ENCODE assay signal across 32 cellular contexts in genomic region chrX:150893936-150894335, GRCh38.
"Had no signal": no experiment of that assay in that cellular context is flagged by ENCODE, and none has a peak within 500 bp of the region (broad histone marks: within the 10 kb centered on the region; RNA-seq: fewer than 3 reads in every experiment).

No MANE protein-coding gene starts in this region.

- H3K36me3 Mint-ChIP-seq: natural killer cell; stimulated activated memory B cell treated with anti-CD40 and anti-IgM and Interleukin-4, amounts not matched to agents 10 μg/mL and 1 μg/mL and 100 μg/mL, for 72 hours had no signal

- H3K27ac ChIP-seq: neural progenitor cell, ovary, parathyroid adenoma, psoas muscle, right lobe of liver, sigmoid colon, skin epidermis, spleen, suprapubic skin, testis, tibial artery, transverse colon, upper lobe of right lung, uterus had no signal

- H3K36me3 ChIP-seq: neural progenitor cell, ovary, right lobe of liver, sigmoid colon, spleen, suprapubic skin, tibial artery, transverse colon, upper lobe of right lung, uterus had no signal

- DNase-seq: natural killer cell; occipital lobe; ovary; posterior cingulate gyrus; psoas muscle; right cardiac atrium; right lobe of liver; sigmoid colon; spleen; stimulated activated CD4-positive, alpha-beta T cell treated with anti-CD3 and anti-CD28 coated beads, Interleukin-12 subunit alpha, Interleukin-12 subunit beta, amount 100 ng/mL, for 4 hours; stimulated activated CD4-positive, alpha-beta T cell treated with anti-CD3 and anti-CD28 coated beads, Interleukin-1b, Interleukin-23, amount 100 ng/mL, for 48 hours; stimulated activated CD4-positive, alpha-beta T cell treated with anti-CD3 and anti-CD28 coated beads, Interleukin-4, amount 100 ng/mL, for 1 hour; stimulated activated CD4-positive, alpha-beta T cell treated with anti-CD3 and anti-CD28 coated beads, Interleukin-4, amount 100 ng/mL, for 4 hours; stimulated activated CD8-positive, alpha-beta memory T cell treated with anti-CD3 and anti-CD28 coated beads, Interleukin-4, amount 100 ng/mL, for 48 hours; stimulated activated naive CD4-positive, alpha-beta T cell; stimulated activated naive CD8-positive, alpha-beta T cell treated with anti-CD3 and anti-CD28 coated beads, Interleukin-15, amount 100 ng/mL, for 72 hours; stimulated activated naive CD8-positive, alpha-beta T cell treated with anti-CD3 and anti-CD28 coated beads, Interleukin-15, Interleukin-2, amounts not matched to agents 100 U/mL and 50 U/mL, for 24 hours; substantia nigra; testis; tibial artery; transverse colon; upper lobe of right lung; uterus had no signal

- H3K4me3 Mint-ChIP-seq: natural killer cell; neural progenitor cell; stimulated activated memory B cell treated with anti-CD40 and anti-IgM and Interleukin-4, amounts not matched to agents 10 μg/mL and 1 μg/mL and 100 μg/mL, for 72 hours; stimulated activated naive CD8-positive, alpha-beta T cell treated with anti-CD3 and anti-CD28 coated beads, Interleukin-15, amount 100 ng/mL, for 72 hours; type B pancreatic cell had no signal

- H2AFZ ChIP-seq: neural progenitor cell, parathyroid adenoma had no signal

- H3K4me1 Mint-ChIP-seq: stimulated activated memory B cell treated with anti-CD40 and anti-IgM and Interleukin-4, amounts not matched to agents 10 μg/mL and 1 μg/mL and 100 μg/mL, for 72 hours had no signal

- H3K4me2 ChIP-seq: neural progenitor cell, smooth muscle cell had no signal

- H3K9me3 Mint-ChIP-seq: natural killer cell; nephron; stimulated activated memory B cell treated with anti-CD40 and anti-IgM and Interleukin-4, amounts not matched to agents 10 μg/mL and 1 μg/mL and 100 μg/mL, for 72 hours; stimulated activated naive CD8-positive, alpha-beta T cell treated with anti-CD3 and anti-CD28 coated beads, Interleukin-15, amount 100 ng/mL, for 72 hours; type B pancreatic cell had no signal

- H3K27me3 ChIP-seq: ovary, right lobe of liver, sigmoid colon, spleen, suprapubic skin, testis, tibial artery, transverse colon, upper lobe of right lung, uterus had no signal

- ATAC-seq: natural killer cell; psoas muscle; right cardiac atrium; right lobe of liver; stimulated activated memory B cell treated with anti-CD40 and anti-IgM and Interleukin-4, amounts not matched to agents 10 μg/mL and 1 μg/mL and 100 μg/mL, for 72 hours; stimulated activated naive CD8-positive, alpha-beta T cell treated with anti-CD3 and anti-CD28 coated beads, Interleukin-15, amount 100 ng/mL, for 72 hours; stimulated activated naive CD8-positive, alpha-beta T cell treated with anti-CD3 and anti-CD28 coated beads, Interleukin-15, Interleukin-2, amounts not matched to agents 100 U/mL and 50 U/mL, for 24 hours; upper lobe of right lung had no signal

- H3K27me3 Mint-ChIP-seq: progenitor cell of endocrine pancreas; stimulated activated memory B cell treated with anti-CD40 and anti-IgM and Interleukin-4, amounts not matched to agents 10 μg/mL and 1 μg/mL and 100 μg/mL, for 72 hours; stimulated activated naive CD8-positive, alpha-beta T cell treated with anti-CD3 and anti-CD28 coated beads, Interleukin-15, amount 100 ng/mL, for 72 hours; type B pancreatic cell had no signal

- H3K27ac Mint-ChIP-seq: natural killer cell; nephron; neural progenitor cell; progenitor cell of endocrine pancreas; stimulated activated memory B cell treated with anti-CD40 and anti-IgM and Interleukin-4, amounts not matched to agents 10 μg/mL and 1 μg/mL and 100 μg/mL, for 72 hours; stimulated activated naive CD8-positive, alpha-beta T cell treated with anti-CD3 and anti-CD28 coated beads, Interleukin-15, amount 100 ng/mL, for 72 hours; type B pancreatic cell had no signal

- H3K4me3 ChIP-seq: neural progenitor cell, ovary, psoas muscle, right lobe of liver, sigmoid colon, skin epidermis, smooth muscle cell, spleen, suprapubic skin, testis, tibial artery, transverse colon, upper lobe of right lung, uterus had no signal

- H3K9me3 ChIP-seq: ovary, psoas muscle, right lobe of liver, sigmoid colon, spleen, suprapubic skin, testis, tibial artery, transverse colon, upper lobe of right lung, uterus had no signal

- H3K9ac ChIP-seq: neural progenitor cell, parathyroid adenoma had no signal

- H3K4me1 ChIP-seq: neural progenitor cell, parathyroid adenoma, psoas muscle, right lobe of liver, testis, transverse colon, upper lobe of right lung, uterus had no signal
